ENCODE assay signal across 8 cellular contexts in the genomic region with DNA sequence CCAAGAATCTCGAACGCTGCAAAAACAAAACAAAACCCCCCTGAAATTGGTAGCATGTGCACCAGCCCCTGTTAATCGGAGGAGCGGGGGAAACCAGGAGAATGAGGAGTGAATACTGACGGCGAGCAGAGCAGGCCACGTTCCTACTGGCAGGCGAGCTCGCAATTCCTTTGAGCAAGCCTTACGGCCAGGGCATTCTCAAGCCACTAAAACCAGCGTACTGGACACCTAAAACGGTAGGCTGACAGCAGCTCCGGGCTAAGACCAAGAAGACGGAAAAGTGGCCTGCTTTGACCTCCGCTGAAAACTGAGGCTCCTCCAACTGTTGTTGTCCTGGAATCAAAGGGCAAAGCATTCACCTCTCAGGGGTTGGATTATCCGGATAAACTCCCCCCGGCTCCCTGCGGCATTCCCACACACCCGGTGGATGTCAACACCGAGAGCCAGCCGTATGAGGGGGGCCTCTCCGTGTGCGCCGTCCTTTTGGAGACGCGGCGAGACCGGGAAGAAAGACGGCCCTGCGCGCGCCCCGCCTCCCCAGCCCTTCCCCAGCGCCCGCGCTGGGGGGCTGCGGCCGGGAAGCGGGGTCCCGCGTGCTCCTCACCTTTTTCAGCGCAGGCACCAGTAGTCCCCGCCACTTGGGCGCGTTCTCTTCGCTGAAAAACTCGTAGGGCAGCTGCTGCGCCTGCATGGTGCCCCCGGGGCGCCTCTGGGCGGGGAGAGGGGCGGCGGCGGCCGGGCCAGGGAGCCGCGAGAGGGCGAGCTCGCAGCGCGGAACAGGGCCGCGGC. TPM values are rescaled to one million over a fixed set of nuclear protein-coding genes. Genes with fewer than 3 reads are reported as not detected.
A peak's percentile ranks its signal among the peaks of the same experiment; 100 is the strongest.
DNase-seq lines count a peak whose midpoint lies in the region; ATAC-seq and TF ChIP-seq lines count a peak whose summit lies in the region.

No MANE protein-coding gene starts in this region.

- intact Hi-C loops in left lung (cut with DNase I): loop anchor here in 1 of 2 donors (10.0 kb wide), 1 partner anchor 55 kb away; no protein-coding TSS in a partner anchor

- peak; percentile 45 for ATAC-seq in HG02642 (IDR thresholded peaks at IDR 0.05; ENCODE audit: poor library complexity, unreplicated experiment)
- peak; percentile 55 for ATAC-seq in left lung

- no peaks in the 10 kb centered on the region for H3K9me3 ChIP-seq in left lung

- H3K36me3 ChIP-seq in left lung: peaks cover 0 to 3% of the 10 kb centered on the region in 2 donors

- H3K27ac ChIP-seq in left lung: peak overlapping the region; percentile 96 to 97

- H3K4me3 ChIP-seq in left lung: peak overlapping the region; percentile 81 to 89

- TF ChIP-seq CTCF in left lung (IDR thresholded peaks at IDR 0.05): peak in 1 of 2 donors; percentile 14

- DNase-seq in NCI-H510A (lab: John Stamatoyannopoulos, UW): peak; percentile 24
- DNase-seq in NCI-H510A treated with DMSO at 0.1 percent for 48 hours (lab: John Stamatoyannopoulos, UW): no peak
- DNase-seq in NCI-H1092 (lab: John Stamatoyannopoulos, UW): peak; percentile 9
- DNase-seq in activated CD4-positive, alpha-beta T cell treated with anti-CD3 and anti-CD28 coated beads for 48 hours: peak; percentile 69
- peak; percentile 51 for DNase-seq in dedifferentiated amniotic fluid mesenchymal stem cell (ENCODE audit: extremely low spot score)
- peak; percentile 63 to 90 for DNase-seq in left lung
- peak; percentile 48 to 63 for DNase-seq in stimulated activated CD4-positive, alpha-beta T cell treated with anti-CD3 and anti-CD28 coated beads, Interleukin-4, amount 100 ng/mL, for 4 hours

- peaks cover 17 to 55% of the 10 kb centered on the region in 2 donors for H3K4me1 ChIP-seq in left lung

- no peaks in the 10 kb centered on the region for H3K27me3 ChIP-seq in left lung

RNA-seq across cellular contexts. Expression of a gene that starts 0.9 kb away (rescaled TPM):
- 10 to 100 TPM; 31.3 to 36.6 TPM for total RNA-seq in left lung
